22 cellular contexts compared by ENCODE assay signal in the genomic region with DNA sequence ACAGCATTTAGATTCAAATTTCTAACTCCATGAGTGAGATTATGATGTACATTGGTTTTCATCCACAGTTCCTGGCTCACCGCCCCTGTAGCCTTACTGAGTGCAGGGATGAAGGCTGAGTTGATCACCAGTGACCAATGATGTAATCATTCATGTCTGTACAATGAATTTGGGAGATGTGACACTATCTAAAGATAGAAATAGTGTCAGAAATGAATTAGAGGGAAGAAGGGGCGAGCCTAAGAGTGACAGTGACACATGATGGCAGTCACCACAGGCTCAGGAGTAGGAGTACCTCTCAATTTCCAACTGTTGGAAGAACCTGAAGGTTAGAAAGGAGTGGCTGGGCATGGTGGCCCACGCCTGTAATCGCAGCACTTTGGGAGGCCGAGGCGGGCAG. TPM values are rescaled to one million over a fixed set of nuclear protein-coding genes. Genes with fewer than 3 reads are reported as not detected.
A peak's percentile ranks its signal among the peaks of the same experiment; 100 is the strongest.
DNase-seq lines count a peak whose midpoint lies in the region; ATAC-seq and TF ChIP-seq lines count a peak whose summit lies in the region.
"Had no signal": no experiment of that assay in that cellular context is flagged by ENCODE, and none has a peak within 500 bp of the region (broad histone marks: within the 10 kb centered on the region; RNA-seq: fewer than 3 reads in every experiment).

No MANE protein-coding gene starts in this region.

- no peak for DNase-seq in activated T-cell treated with anti-CD3 and anti-CD28 coated beads, Interleukin-2, amount 50 U/mL, for 24 hours
- no peak for DNase-seq in activated T-cell treated with anti-CD3 and anti-CD28 coated beads, Interleukin-2, amount 50 U/mL, for 1 hour
- no peak for DNase-seq in CD8-positive, alpha-beta memory T cell
- no peak for DNase-seq in naive thymus-derived CD8-positive, alpha-beta T cell
- no peak for DNase-seq in mesenteric fat pad (ENCODE audit: low spot score)
- no peak for DNase-seq in SK-N-DZ (ENCODE audit: low spot score)
- DNase-seq in colonic mucosa = no peak
- DNase-seq: AML-193, Calu3, GF-D8, GOT3, NCI-H1105 treated with DMSO at 0.1 percent for 48 hours, NCI-H1694, NCI-H2081 treated with DMSO at 0.1 percent for 48 hours, NCI-H510A treated with DMSO at 0.1 percent for 48 hours, NCI-H774, RPMI8226, SHP77 treated with DMSO at 0.1 percent for 48 hours had no signal

- no peak overlapping the region for H3K27ac ChIP-seq in CD8-positive, alpha-beta memory T cell (ENCODE audit: low read depth, low read length)
- H3K27ac ChIP-seq in colonic mucosa = no peak overlapping the region
- H3K27ac ChIP-seq: 22Rv1 had no signal

- no peaks in the 10 kb centered on the region for H3K9me3 ChIP-seq in CD8-positive, alpha-beta memory T cell (ENCODE audit: low read length)
- no peaks in the 10 kb centered on the region for H3K9me3 ChIP-seq in colonic mucosa

- H3K4me1 Mint-ChIP-seq in activated T-cell treated with anti-CD3 and anti-CD28 coated beads, Interleukin-2, amount 50 U/mL, for 24 hours (ENCODE audit: low read depth) = peaks cover 54% of the 10 kb centered on the region
- H3K4me1 Mint-ChIP-seq in CD8-positive, alpha-beta memory T cell = peaks cover 51 to 76% (median 76%) of the 10 kb centered on the region in 3 donors
- H3K4me1 Mint-ChIP-seq in activated T-helper 17 cell treated with anti-CD3 and anti-CD28 coated beads, Interleukin-2, amount 50 U/mL, for 72 hours = peaks cover 25% of the 10 kb centered on the region
- H3K4me1 Mint-ChIP-seq in naive thymus-derived CD8-positive, alpha-beta T cell = peaks cover 32 to 70% (median 60%) of the 10 kb centered on the region in 4 donors

- CTCF ChIA-PET in CD8-positive, alpha-beta memory T cell (lab: Charles Lee) = no interaction called here

- H3K27me3 Mint-ChIP-seq in activated T-cell treated with anti-CD3 and anti-CD28 coated beads, Interleukin-2, amount 50 U/mL, for 24 hours = no peaks in the 10 kb centered on the region
- H3K27me3 Mint-ChIP-seq in CD8-positive, alpha-beta memory T cell = peaks cover 0 to 2% of the 10 kb centered on the region in 2 donors
- no peaks in the 10 kb centered on the region for H3K27me3 Mint-ChIP-seq in activated T-helper 17 cell treated with anti-CD3 and anti-CD28 coated beads, Interleukin-2, amount 50 U/mL, for 72 hours
- H3K27me3 Mint-ChIP-seq in naive thymus-derived CD8-positive, alpha-beta T cell = no peaks in the 10 kb centered on the region

- intact Hi-C loops in colonic mucosa (cut with DNase I) = no loop called here

- H3K9ac ChIP-seq in colonic mucosa (ENCODE audit: low read depth in 2 of 2, low read length in 2 of 2) = no peak overlapping the region

- no peaks in the 10 kb centered on the region for H3K27me3 ChIP-seq in CD8-positive, alpha-beta memory T cell (ENCODE audit: insufficient read depth, low read length, poor library complexity, severe bottlenecking)
- no peaks in the 10 kb centered on the region for H3K27me3 ChIP-seq in colonic mucosa

- no peaks in the 10 kb centered on the region for H3K36me3 ChIP-seq in CD8-positive, alpha-beta memory T cell (ENCODE audit: insufficient read depth, low read length)
- H3K36me3 ChIP-seq in colonic mucosa = peaks cover 4% of the 10 kb centered on the region

- peaks cover 62% of the 10 kb centered on the region for H3K36me3 Mint-ChIP-seq in activated T-cell treated with anti-CD3 and anti-CD28 coated beads, Interleukin-2, amount 50 U/mL, for 24 hours (ENCODE audit: low read depth)
- H3K36me3 Mint-ChIP-seq in CD8-positive, alpha-beta memory T cell = peaks cover 6 to 45% (median 7%) of the 10 kb centered on the region in 3 donors
- H3K36me3 Mint-ChIP-seq in activated T-helper 17 cell treated with anti-CD3 and anti-CD28 coated beads, Interleukin-2, amount 50 U/mL, for 72 hours (ENCODE audit: low read depth) = peaks cover 68% of the 10 kb centered on the region
- H3K36me3 Mint-ChIP-seq in naive thymus-derived CD8-positive, alpha-beta T cell = peaks cover 0 to 35% (median 16%) of the 10 kb centered on the region in 3 donors

- ATAC-seq in activated T-helper 17 cell treated with anti-CD3 and anti-CD28 coated beads, Interleukin-2, amount 50 U/mL, for 72 hours (replicated peaks) = no peak
- ATAC-seq in naive thymus-derived CD8-positive, alpha-beta T cell = no peak
- ATAC-seq: HCT116 had no signal

- peaks cover 28% of the 10 kb centered on the region for H3K4me1 ChIP-seq in CD8-positive, alpha-beta memory T cell (ENCODE audit: insufficient read depth, low read length)
- H3K4me1 ChIP-seq in colonic mucosa = peaks cover 4% of the 10 kb centered on the region

- TF ChIP-seq CTCF in colonic mucosa (IDR thresholded peaks at IDR 0.05) = no peak

- POLR2A ChIA-PET in CD8-positive, alpha-beta memory T cell (lab: Charles Lee) = interaction anchor here (1.1 kb wide), 1 partner anchor 88 kb away, joined by 3 read pairs; a partner anchor contains a TSS
- POLR2A ChIA-PET in naive thymus-derived CD8-positive, alpha-beta T cell (lab: Charles Lee) = interaction anchor here (0.8 to 1.2 kb wide), 3 partner anchors 68 to 88 kb away, joined by 4 to 7 read pairs (median 4); no protein-coding TSS in a partner anchor

- no peak overlapping the region for H3K4me3 ChIP-seq in CD8-positive, alpha-beta memory T cell (ENCODE audit: low read length)
- no peak overlapping the region for H3K4me3 ChIP-seq in colonic mucosa

- H3K9me3 Mint-ChIP-seq in activated T-cell treated with anti-CD3 and anti-CD28 coated beads, Interleukin-2, amount 50 U/mL, for 24 hours = no peaks in the 10 kb centered on the region
- no peaks in the 10 kb centered on the region for H3K9me3 Mint-ChIP-seq in CD8-positive, alpha-beta memory T cell
- no peaks in the 10 kb centered on the region for H3K9me3 Mint-ChIP-seq in activated T-helper 17 cell treated with anti-CD3 and anti-CD28 coated beads, Interleukin-2, amount 50 U/mL, for 72 hours
- H3K9me3 Mint-ChIP-seq in naive thymus-derived CD8-positive, alpha-beta T cell = no peaks in the 10 kb centered on the region
- H3K9me3 Mint-ChIP-seq: CD14-positive monocyte had no signal

- H3K4me3 Mint-ChIP-seq in activated T-cell treated with anti-CD3 and anti-CD28 coated beads, Interleukin-2, amount 50 U/mL, for 24 hours = no peak overlapping the region
- H3K4me3 Mint-ChIP-seq in CD8-positive, alpha-beta memory T cell = peak overlapping the region in 4 of 7 donors; percentile 9 to 99 (median 73)
- H3K4me3 Mint-ChIP-seq in activated T-helper 17 cell treated with anti-CD3 and anti-CD28 coated beads, Interleukin-2, amount 50 U/mL, for 72 hours = peak overlapping the region; percentile 99
- H3K4me3 Mint-ChIP-seq in naive thymus-derived CD8-positive, alpha-beta T cell = peak overlapping the region in 8 of 10 donors; percentile 9 to 58 (median 40)
- H3K4me3 Mint-ChIP-seq: CD14-positive monocyte had no signal

- H3K27ac Mint-ChIP-seq in activated T-cell treated with anti-CD3 and anti-CD28 coated beads, Interleukin-2, amount 50 U/mL, for 24 hours = peak overlapping the region; percentile 49
- H3K27ac Mint-ChIP-seq in CD8-positive, alpha-beta memory T cell = peak overlapping the region in 6 of 8 donors; percentile 17 to 93 (median 64)
- H3K27ac Mint-ChIP-seq in activated T-helper 17 cell treated with anti-CD3 and anti-CD28 coated beads, Interleukin-2, amount 50 U/mL, for 72 hours = no peak overlapping the region
- peak overlapping the region; percentile 19 to 80 (median 74) for H3K27ac Mint-ChIP-seq in naive thymus-derived CD8-positive, alpha-beta T cell

RNA-seq across cellular contexts. Expression of a gene that starts 3.2 kb away (rescaled TPM):
- 10 to 100 TPM; 21.4 to 22.8 TPM for total RNA-seq in CD8-positive, alpha-beta memory T cell
- 14.4 TPM for polyA plus RNA-seq in CD8-positive, alpha-beta memory T cell
- total RNA-seq in activated T-helper 17 cell treated with anti-CD3 and anti-CD28 coated beads, Interleukin-2, amount 50 U/mL, for 72 hours = 10 to 100 TPM; 31.2 to 46.6 TPM
- total RNA-seq in naive thymus-derived CD8-positive, alpha-beta T cell = 10 to 100 TPM; 40.6 to 41.6 TPM
- polyA plus RNA-seq in naive thymus-derived CD8-positive, alpha-beta T cell = 10 to 100 TPM; 14.7 to 17.5 (median 16.9) TPM
- total RNA-seq in mesenteric fat pad = 6.9 TPM
- 18.1 and 18.4 TPM in 2 replicates for polyA plus RNA-seq in SK-N-DZ (2014; cell fraction: cytosol; rRNA removed)
- 11.2 and 21.1 TPM in 2 replicates for polyA plus RNA-seq in SK-N-DZ (2014; cell fraction: nucleus; rRNA removed)
- 1 to 10 TPM; 7.2 to 8.2 TPM for total RNA-seq in colonic mucosa

RNA-seq across cellular contexts. Expression of a gene that starts 3.2 kb away (rescaled TPM):
- 10 to 100 TPM; 41.6 to 44.4 TPM for total RNA-seq in CD8-positive, alpha-beta memory T cell
- 5.4 TPM for polyA plus RNA-seq in CD8-positive, alpha-beta memory T cell
- total RNA-seq in activated T-helper 17 cell treated with anti-CD3 and anti-CD28 coated beads, Interleukin-2, amount 50 U/mL, for 72 hours = 10 to 100 TPM; 64.4 to 68.9 TPM
- total RNA-seq in naive thymus-derived CD8-positive, alpha-beta T cell = 1 to 10 TPM; 3.2 to 3.3 TPM
- polyA plus RNA-seq in naive thymus-derived CD8-positive, alpha-beta T cell = 1 to 10 TPM; 1.7 to 2.9 (median 1.9) TPM
- total RNA-seq in mesenteric fat pad (0.29 TPM), colonic mucosa (10 to 100 TPM in 1 of 2 donors, 1 to 10 TPM in 1; 6.8 to 27.6 TPM)
- 68.9 and 70.1 TPM in 2 replicates for polyA plus RNA-seq in SK-N-DZ (2014; cell fraction: cytosol; rRNA removed)
- polyA plus RNA-seq in SK-N-DZ (2014; cell fraction: nucleus; rRNA removed) = 56.3 and 57.1 TPM in 2 replicates
- polyA plus RNA-seq: CD14-positive monocyte had no signal
